In the genomic region with DNA sequence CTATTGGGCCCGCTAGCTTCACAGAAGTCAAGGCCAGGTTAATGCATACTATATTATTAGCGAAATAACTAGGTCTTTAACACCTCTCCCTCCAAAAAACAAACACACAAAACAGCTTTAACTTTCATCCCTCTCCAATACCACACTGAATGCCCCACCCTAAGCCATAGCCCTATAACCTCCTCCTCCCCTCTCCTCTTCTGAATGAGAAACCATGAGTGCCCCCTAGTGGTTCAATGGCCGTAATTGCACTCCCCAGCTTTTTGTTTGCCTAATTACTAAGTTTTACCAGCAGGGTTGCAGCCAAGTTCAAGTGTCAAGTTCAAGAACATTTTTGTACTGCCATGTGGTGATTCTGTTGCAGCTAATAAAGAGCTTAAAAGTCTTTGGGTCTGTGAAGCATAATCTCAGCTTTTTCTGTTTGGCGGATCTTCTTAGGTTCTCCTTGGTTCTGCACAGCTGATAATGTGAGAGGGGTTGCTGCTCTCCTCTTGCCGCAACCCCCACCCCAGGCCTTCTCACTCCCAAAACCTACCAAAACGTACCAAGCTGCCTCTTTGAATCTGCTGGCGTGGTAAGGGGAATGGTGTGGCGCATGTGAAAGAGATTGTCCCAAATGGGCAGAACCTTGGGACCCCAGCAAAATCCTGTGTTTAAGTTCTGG, we compare ENCODE assay signal across 8 cellular contexts. TPM values are rescaled to one million over a fixed set of nuclear protein-coding genes. Genes with fewer than 3 reads are reported as not detected.
A peak's percentile ranks its signal among the peaks of the same experiment; 100 is the strongest.
DNase-seq lines count a peak whose midpoint lies in the region; ATAC-seq and TF ChIP-seq lines count a peak whose summit lies in the region.

No MANE protein-coding gene starts in this region.

- peak; percentile 79 for TF ChIP-seq CTCF in lung (IDR thresholded peaks at IDR 0.05; ENCODE audit: control extremely low read depth, extremely low read depth)

- DNase-seq in AG08396 (ENCODE audit: low spot score) (peak; percentile 77), NCI-H69 (lab: John Stamatoyannopoulos, UW) (peak; percentile 89), dermis microvascular lymphatic vessel endothelial cell (ENCODE audit: low read depth in 2 of 2) (peak; percentile 74 to 84), lung (ENCODE audit: low spot score) (peak; percentile 84)
- peak; percentile 58 for DNase-seq in activated CD4-positive, alpha-beta T cell treated with anti-CD3 and anti-CD28 coated beads, Interleukin-2, amount 50 U/mL, for 1 hour
- DNase-seq in stimulated activated CD8-positive, alpha-beta memory T cell treated with anti-CD3 and anti-CD28 coated beads, Interleukin-12 subunit alpha, Interleukin-12 subunit beta, amount 100 ng/mL, for 4 hours (ENCODE audit: low read depth) = peak; percentile 6

- 71 to 72% methylated on average over 8 of the region's 8 CpGs for WGBS in lung, 2 donors

- H3K27ac ChIP-seq in lung (ENCODE audit: low read depth in 1 of 2, low read length in 1 of 2) = no peak overlapping the region

- H3K4me1 ChIP-seq in lung (ENCODE audit: control insufficient read depth in 2 of 2, insufficient read depth in 2 of 2, low read length in 2 of 2) = peaks cover 0 to 3% of the 10 kb centered on the region in 2 donors

- H3K9me3 ChIP-seq in lung (ENCODE audit: control insufficient read depth in 2 of 2, insufficient read depth in 1 of 2, low read length in 1 of 2) = no peaks in the 10 kb centered on the region

- ATAC-seq in GM18909 (IDR thresholded peaks at IDR 0.05; ENCODE audit: poor library complexity, unreplicated experiment) (peak; percentile 77), HG03469 (IDR thresholded peaks at IDR 0.05; ENCODE audit: unreplicated experiment) (peak; percentile 47), lung (ENCODE audit: insufficient read depth, low FRiP score) (peak; percentile 92)

- H3K27me3 ChIP-seq in lung (ENCODE audit: control insufficient read depth, insufficient read depth) = no peaks in the 10 kb centered on the region

- no peaks in the 10 kb centered on the region for H3K36me3 ChIP-seq in lung (ENCODE audit: control insufficient read depth in 2 of 2, insufficient read depth in 2 of 2, low read length in 2 of 2)

- H3K4me3 ChIP-seq in lung = no peak overlapping the region

RNA-seq across cellular contexts. Expression of a gene that starts 57.9 kb away (rescaled TPM):
- total RNA-seq in dermis microvascular lymphatic vessel endothelial cell (28.7 and 57.0 TPM in 2 replicates), lung (10 to 100 TPM; 21.3 to 66.3 TPM)
- polyA plus RNA-seq in lung = 100 to 1,000 TPM; 162 to 252 TPM

Comparison
In these comparisons a context has a peak if more than half of its experiments do, and no peak if none do; other contexts are left out.
1. DNase-seq: peak in every context shown above with its lines; median percentile 89 in NCI-H69; 84 in lung; 79 in dermis microvascular lymphatic vessel endothelial cell; 77 in AG08396; 58 in activated CD4-positive, alpha-beta T cell treated with anti-CD3 and anti-CD28 coated beads, Interleukin-2, amount 50 U/mL, for 1 hour; 6 in stimulated activated CD8-positive, alpha-beta memory T cell treated with anti-CD3 and anti-CD28 coated beads, Interleukin-12 subunit alpha, Interleukin-12 subunit beta, amount 100 ng/mL, for 4 hours.